In the genomic region with DNA sequence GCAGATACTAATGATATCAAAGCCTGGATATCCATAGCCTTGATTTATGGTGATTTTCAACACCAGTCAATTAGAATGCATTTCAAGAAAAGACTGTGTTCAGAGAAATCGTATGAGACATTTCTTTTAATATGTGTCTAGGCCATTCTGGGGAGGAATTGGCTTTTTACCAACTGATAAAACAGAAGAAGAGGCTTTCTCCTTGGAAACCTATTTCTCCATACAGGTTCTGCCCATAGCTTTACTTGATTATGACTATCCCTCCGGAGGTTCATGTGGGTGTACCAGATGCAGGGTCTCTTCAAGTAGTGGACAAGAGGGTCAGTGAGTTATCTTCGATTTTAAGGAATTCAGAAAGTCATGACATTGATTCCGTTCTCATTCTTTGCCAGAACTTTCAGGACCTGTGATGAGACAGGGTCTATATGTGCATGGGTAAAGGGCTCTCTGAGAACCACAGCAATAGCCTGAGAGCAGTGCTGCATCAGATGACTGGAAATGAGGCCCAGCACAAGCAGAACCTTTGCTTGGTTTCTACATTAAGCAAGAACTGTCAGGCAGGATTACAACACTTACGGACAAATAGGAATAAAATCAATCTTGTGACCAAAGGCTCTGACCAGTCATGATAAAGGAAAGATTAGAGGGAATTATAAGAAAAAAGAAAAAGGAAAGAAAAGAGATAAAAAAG, we compare ENCODE assay signal across 12 cellular contexts.
A peak's percentile ranks its signal among the peaks of the same experiment; 100 is the strongest.
DNase-seq lines count a peak whose midpoint lies in the region; ATAC-seq and TF ChIP-seq lines count a peak whose summit lies in the region.
"Had no signal": no experiment of that assay in that cellular context is flagged by ENCODE, and none has a peak within 500 bp of the region (broad histone marks: within the 10 kb centered on the region; RNA-seq: fewer than 3 reads in every experiment).

No MANE protein-coding gene starts in this region.

- no peak for DNase-seq in RWPE2 (ENCODE audit: low spot score)
- peak; percentile 77 for DNase-seq in fibroblast of peridontal ligament (ENCODE audit: extremely low read depth)
- DNase-seq in ovary, result peak in 1 of 5 donors; percentile 62
- DNase-seq in DMS 273 treated with DMSO at 0.1 percent for 48 hours (lab: John Stamatoyannopoulos, UW), result no peak
- no peak for DNase-seq in HuH-7.5 (ENCODE audit: low spot score)
- DNase-seq: activated effector memory CD4-positive, alpha-beta T cell treated with anti-CD3 and anti-CD28 coated beads, Interleukin-2, amount 50 U/mL, for 16 hours; KG1; NCI-H524 treated with DMSO at 0.1 percent for 48 hours had no signal

- ATAC-seq in RWPE2 (ENCODE audit: low read depth) (no peak), GM21360 (IDR thresholded peaks at IDR 0.05; ENCODE audit: unreplicated experiment) (no peak), GM21447 (IDR thresholded peaks at IDR 0.05; ENCODE audit: unreplicated experiment) (no peak)

- no peak for TF ChIP-seq POLR2A in ovary (IDR thresholded peaks at IDR 0.05)

- intact Hi-C loops in ovary (cut with DNase I), result loop anchor here in 1 of 4 donors (10.0 kb wide), 2 partner anchors 65 to 655 kb away; a partner anchor contains a TSS

- 37 to 47% (median 46%) methylated on average over 5 of the region's 5 CpGs for WGBS in ovary, 3 donors

- H2AFZ ChIP-seq in ACC112 (ENCODE audit: low read length, unreplicated experiment), result peak overlapping the region; percentile 56

- H3K79me2 ChIP-seq in ACC112 (ENCODE audit: control insufficient read depth, insufficient read depth, low read length, unreplicated experiment), result no peaks in the 10 kb centered on the region

- H3K27me3 ChIP-seq in ACC112 (ENCODE audit: insufficient read depth, low read length), result no peaks in the 10 kb centered on the region
- H3K27me3 ChIP-seq in RWPE2 (ENCODE audit: insufficient read depth, poor library complexity, severe bottlenecking), result no peaks in the 10 kb centered on the region
- no peaks in the 10 kb centered on the region for H3K27me3 ChIP-seq in ovary
- H3K27me3 ChIP-seq: BLaER1 had no signal

- H3K27ac ChIP-seq in ACC112 (ENCODE audit: low read depth, low read length) (peak overlapping the region; percentile 97), RWPE2 (ENCODE audit: poor library complexity, severe bottlenecking) (peak overlapping the region; percentile 91), ovary (peak overlapping the region in 1 of 2 donors; percentile 46)
- H3K27ac ChIP-seq: BLaER1 had no signal

- TF ChIP-seq CTCF in RWPE2 (IDR thresholded peaks at IDR 0.05; ENCODE audit: poor library complexity, severe bottlenecking), result no peak
- TF ChIP-seq CTCF in ovary (IDR thresholded peaks at IDR 0.05), result no peak

- H3K36me3 ChIP-seq in ACC112 (ENCODE audit: insufficient read depth, low read length) (no peaks in the 10 kb centered on the region), RWPE2 (ENCODE audit: low read depth) (no peaks in the 10 kb centered on the region), ovary (no peaks in the 10 kb centered on the region)
- H3K36me3 ChIP-seq: BLaER1 had no signal

- H3K4me3 ChIP-seq in ACC112 (ENCODE audit: low read depth, low read length), result no peak overlapping the region
- no peak overlapping the region for H3K4me3 ChIP-seq in RWPE2 (ENCODE audit: severe bottlenecking)
- H3K4me3 ChIP-seq in ovary, result no peak overlapping the region
- H3K4me3 ChIP-seq: BLaER1 had no signal

- no peaks in the 10 kb centered on the region for H3K9me3 ChIP-seq in RWPE2 (ENCODE audit: severe bottlenecking)
- no peaks in the 10 kb centered on the region for H3K9me3 ChIP-seq in ovary
- H3K9me3 ChIP-seq: BLaER1 had no signal

- peaks cover 35% of the 10 kb centered on the region for H3K4me1 ChIP-seq in ACC112 (ENCODE audit: control insufficient read depth, insufficient read depth, low read length, unreplicated experiment)
- peaks cover 40% of the 10 kb centered on the region for H3K4me1 ChIP-seq in RWPE2 (ENCODE audit: insufficient read depth, poor library complexity, severe bottlenecking)
- peaks cover 9% of the 10 kb centered on the region for H3K4me1 ChIP-seq in ovary (ENCODE audit: insufficient read depth)

- peak; percentile 83 for TF ChIP-seq EP300 in ovary (IDR thresholded peaks at IDR 0.05)
